10 cellular contexts compared by ENCODE assay signal in the genomic region with DNA sequence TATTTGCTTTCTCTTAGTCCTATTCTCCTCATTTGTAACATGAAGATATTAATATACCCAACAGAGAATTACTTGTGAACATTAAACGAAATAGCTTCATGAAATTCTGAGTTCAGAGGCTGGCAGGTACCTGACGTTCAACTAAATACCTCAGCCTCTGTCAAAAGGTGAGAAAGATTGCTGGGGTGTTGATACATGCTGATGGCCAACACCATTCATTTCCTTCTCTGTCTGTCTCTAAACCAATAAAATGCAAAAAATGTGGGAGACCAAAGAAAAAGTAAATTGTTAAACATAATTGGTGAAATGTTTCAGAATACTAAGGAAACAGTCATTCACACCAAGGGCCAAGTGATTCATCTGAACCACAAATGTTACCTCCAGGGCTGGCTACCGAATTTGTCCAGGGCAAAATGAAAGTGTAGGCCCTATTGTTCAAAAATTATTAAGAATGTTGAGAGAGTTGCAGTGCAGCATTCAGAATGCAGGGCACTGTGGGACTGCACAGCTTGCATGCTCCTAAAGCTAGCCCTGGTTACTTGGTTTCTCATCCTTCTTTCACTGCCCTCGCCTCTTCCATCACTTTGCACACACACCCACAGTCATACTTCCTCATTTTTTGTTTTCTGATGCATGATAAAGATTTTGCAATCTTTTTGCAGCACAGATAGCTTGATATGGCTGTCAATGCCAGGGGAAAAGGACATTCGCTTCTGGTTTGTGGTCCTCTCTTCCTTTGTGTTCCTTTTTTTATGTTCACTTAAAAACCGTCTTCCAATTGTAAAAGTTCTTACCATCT.
DNase-seq lines count a peak whose midpoint lies in the region; ATAC-seq and TF ChIP-seq lines count a peak whose summit lies in the region.
"Had no signal": no experiment of that assay in that cellular context is flagged by ENCODE, and none has a peak within 500 bp of the region (broad histone marks: within the 10 kb centered on the region; RNA-seq: fewer than 3 reads in every experiment).

No MANE protein-coding gene starts in this region.

- no peaks in the 10 kb centered on the region for H3K36me3 Mint-ChIP-seq in stimulated activated naive B cell treated with anti-CD40 and anti-IgM and Interleukin-4, amounts not matched to agents 10 μg/mL and 1 μg/mL and 100 μg/mL, for 72 hours

- in situ Hi-C loops in astrocyte of the spinal cord (cut with HindIII; ENCODE audit: low sequenced_read_pairs), result no loop called here

- no peak overlapping the region for H3K4me3 Mint-ChIP-seq in stimulated activated naive B cell treated with anti-CD40 and anti-IgM and Interleukin-4, amounts not matched to agents 10 μg/mL and 1 μg/mL and 100 μg/mL, for 72 hours

- no peak overlapping the region for H3K4me3 ChIP-seq in astrocyte of the spinal cord (ENCODE audit: low read depth, low read length)
- H3K4me3 ChIP-seq: cardiac muscle cell had no signal

- H3K27me3 Mint-ChIP-seq in stimulated activated naive B cell treated with anti-CD40 and anti-IgM and Interleukin-4, amounts not matched to agents 10 μg/mL and 1 μg/mL and 100 μg/mL, for 72 hours, result no peaks in the 10 kb centered on the region

- H3K27ac Mint-ChIP-seq in stimulated activated naive B cell treated with anti-CD40 and anti-IgM and Interleukin-4, amounts not matched to agents 10 μg/mL and 1 μg/mL and 100 μg/mL, for 72 hours, result no peak overlapping the region

- DNase-seq in MV-4-11 (lab: John Stamatoyannopoulos, UW) (peak; percentile 93), astrocyte of the spinal cord (ENCODE audit: low read depth, low spot score) (peak; percentile 68), NCI-H2081 treated with DMSO at 0.1 percent for 48 hours (lab: John Stamatoyannopoulos, UW) (no peak)
- DNase-seq in stimulated activated naive B cell treated with anti-CD40 and anti-IgM and Interleukin-4, amounts not matched to agents 10 μg/mL and 1 μg/mL and 100 μg/mL, for 72 hours, result no peak
- no peak for DNase-seq in activated CD4-positive, alpha-beta T cell treated with anti-CD3 and anti-CD28 coated beads, Interleukin-2, amount 50 U/mL, for 4 hours
- no peak for DNase-seq in activated naive CD4-positive, alpha-beta T cell treated with Interleukin-2 at 50 U/mL for 16 hours
- DNase-seq: NCI-H1436 treated with DMSO at 0.1 percent for 48 hours, Right ventricle myocardium superior had no signal

- no peak for TF ChIP-seq CTCF in astrocyte of the spinal cord (IDR thresholded peaks at IDR 0.05; ENCODE audit: low read depth, low read length)

- peak; percentile 60 for ATAC-seq in GM21576 (IDR thresholded peaks at IDR 0.05; ENCODE audit: unreplicated experiment)
- ATAC-seq in stimulated activated naive B cell treated with anti-CD40 and anti-IgM and Interleukin-4, amounts not matched to agents 10 μg/mL and 1 μg/mL and 100 μg/mL, for 72 hours (replicated peaks), result peak; percentile 98

- H3K4me1 Mint-ChIP-seq in stimulated activated naive B cell treated with anti-CD40 and anti-IgM and Interleukin-4, amounts not matched to agents 10 μg/mL and 1 μg/mL and 100 μg/mL, for 72 hours, result peaks cover 7 to 11% of the 10 kb centered on the region in 2 donors

- no peaks in the 10 kb centered on the region for H3K9me3 Mint-ChIP-seq in stimulated activated naive B cell treated with anti-CD40 and anti-IgM and Interleukin-4, amounts not matched to agents 10 μg/mL and 1 μg/mL and 100 μg/mL, for 72 hours

Comparison
In these comparisons a context has a peak if more than half of its experiments do, and no peak if none do; other contexts are left out.
1. DNase-seq: peak in MV-4-11 (single experiment) and astrocyte of the spinal cord (single experiment); none in stimulated activated naive B cell treated with anti-CD40 and anti-IgM and Interleukin-4, amounts not matched to agents 10 μg/mL and 1 μg/mL and 100 μg/mL, for 72 hours (single experiment), activated CD4-positive, alpha-beta T cell treated with anti-CD3 and anti-CD28 coated beads, Interleukin-2, amount 50 U/mL, for 4 hours (0 of 2), activated naive CD4-positive, alpha-beta T cell treated with Interleukin-2 at 50 U/mL for 16 hours (single experiment) and NCI-H2081 treated with DMSO at 0.1 percent for 48 hours (single experiment).